In the genomic region with DNA sequence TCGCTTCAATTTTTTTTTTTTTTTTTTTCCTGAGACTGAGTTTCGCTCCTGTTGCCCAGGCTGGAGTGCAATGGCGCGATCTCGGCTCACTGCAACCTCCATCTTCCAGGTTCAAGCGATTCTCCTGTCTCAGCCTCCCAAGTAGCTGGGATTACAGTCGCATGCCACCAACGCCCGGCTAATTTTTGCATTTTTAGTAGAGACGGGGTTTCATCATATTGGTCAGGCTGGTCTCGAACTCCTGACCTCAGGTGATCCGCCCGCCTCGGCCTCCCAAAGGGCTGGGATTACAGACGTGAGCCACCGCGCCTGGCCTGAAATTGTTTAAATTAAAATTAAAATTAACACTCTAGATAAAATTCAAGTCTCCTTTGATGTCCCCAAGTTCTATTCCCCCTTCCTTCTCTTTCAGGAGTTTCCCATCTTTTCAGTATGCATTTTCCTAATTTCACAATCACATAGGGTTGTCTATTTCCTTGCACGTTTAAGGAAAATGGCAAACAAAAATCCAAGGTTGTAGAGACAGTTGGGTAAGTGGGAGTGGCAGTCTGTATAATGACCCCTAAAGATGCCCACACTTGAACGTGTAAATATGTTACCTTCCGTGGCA, we compare ENCODE assay signal across 9 cellular contexts. TPM values are rescaled to one million over a fixed set of nuclear protein-coding genes. Genes with fewer than 3 reads are reported as not detected.
DNase-seq lines count a peak whose midpoint lies in the region; ATAC-seq and TF ChIP-seq lines count a peak whose summit lies in the region.
"Not testable (repeated sequence)": the region's sequence is repeated elsewhere in the genome, so short reads cannot be mapped to it uniquely, and the experiment has no call there.
"Had no signal": no experiment of that assay in that cellular context is flagged by ENCODE, and none has a peak within 500 bp of the region (broad histone marks: within the 10 kb centered on the region; RNA-seq: fewer than 3 reads in every experiment).

No MANE protein-coding gene starts in this region.

- H3K27ac Mint-ChIP-seq in T-helper 17 cell, result peak overlapping the region; percentile 97
- H3K27ac Mint-ChIP-seq in activated naive CD4-positive, alpha-beta T cell treated with anti-CD3 and anti-CD28 coated beads, Interleukin-2, amount 10 ng/mL, durations not matched to agents 7 days and 5 days, result peak overlapping the region; percentile 33
- H3K27ac Mint-ChIP-seq in endothelial cell (ENCODE audit: unreplicated experiment); progenitor cell of endocrine pancreas: not testable (repeated sequence)

- H3K36me3 Mint-ChIP-seq in T-helper 17 cell (ENCODE audit: low read depth); progenitor cell of endocrine pancreas (ENCODE audit: insufficient read depth): not testable (repeated sequence)
- peaks cover 13% of the 10 kb centered on the region for H3K36me3 Mint-ChIP-seq in activated naive CD4-positive, alpha-beta T cell treated with anti-CD3 and anti-CD28 coated beads, Interleukin-2, amount 10 ng/mL, durations not matched to agents 7 days and 5 days
- peaks cover 15% of the 10 kb centered on the region for H3K36me3 Mint-ChIP-seq in endothelial cell (ENCODE audit: low read depth, unreplicated experiment)

- H3K4me1 ChIP-seq in DND-41 (ENCODE audit: insufficient read depth, low read length) (peaks cover 34% of the 10 kb centered on the region), lower lobe of right lung (peaks cover 45% of the 10 kb centered on the region)

- H3K9me3 Mint-ChIP-seq in activated naive CD4-positive, alpha-beta T cell treated with anti-CD3 and anti-CD28 coated beads, Interleukin-2, amount 10 ng/mL, durations not matched to agents 7 days and 5 days; endothelial cell (ENCODE audit: unreplicated experiment); progenitor cell of endocrine pancreas (ENCODE audit: low read depth): not testable (repeated sequence)

- peak overlapping the region; percentile 57; the same call in 1 of the 2 replicates for H3K9ac ChIP-seq in DND-41 (ENCODE audit: low read depth, low read length)

- CTCF ChIA-PET in activated naive CD4-positive, alpha-beta T cell treated with anti-CD3 and anti-CD28 coated beads, Interleukin-2, amount 10 ng/mL, durations not matched to agents 7 days and 5 days (lab: Charles Lee), result interaction anchor here (0.7 to 9.2 kb wide), 5 partner anchors 10 to 102 kb away, joined by 3 to 115 read pairs (median 4); partner anchors contain the start of genes EEF2K and POLR3E

- not testable (repeated sequence) for ATAC-seq in DND-41 (ENCODE audit: insufficient read depth, low read depth); T-helper 17 cell; lower lobe of right lung

- H3K4me3 Mint-ChIP-seq in T-helper 17 cell (peak overlapping the region; percentile 87), endothelial cell (ENCODE audit: unreplicated experiment) (peak overlapping the region; percentile 56), progenitor cell of endocrine pancreas (ENCODE audit: low read depth) (peak overlapping the region; percentile 85)
- peak overlapping the region; percentile 58 for H3K4me3 Mint-ChIP-seq in activated naive CD4-positive, alpha-beta T cell treated with anti-CD3 and anti-CD28 coated beads, Interleukin-2, amount 10 ng/mL, durations not matched to agents 7 days and 5 days

- not testable (repeated sequence) for H3K27me3 Mint-ChIP-seq in T-helper 17 cell; endothelial cell (ENCODE audit: unreplicated experiment); progenitor cell of endocrine pancreas
- H3K27me3 Mint-ChIP-seq in activated naive CD4-positive, alpha-beta T cell treated with anti-CD3 and anti-CD28 coated beads, Interleukin-2, amount 10 ng/mL, durations not matched to agents 7 days and 5 days, result peaks cover 15% of the 10 kb centered on the region

- TF ChIP-seq CTCF in DND-41 (IDR thresholded peaks at IDR 0.05; ENCODE audit: borderline replicate concordance, extremely low read depth, low read length, poor library complexity, severe bottlenecking); LNCaP clone FGC (IDR thresholded peaks at IDR 0.05; ENCODE audit: control insufficient read depth, extremely low read depth, insufficient read depth); endothelial cell (IDR thresholded peaks at IDR 0.05; ENCODE audit: unreplicated experiment); lower lobe of right lung (IDR thresholded peaks at IDR 0.05); progenitor cell of endocrine pancreas (IDR thresholded peaks at IDR 0.05; ENCODE audit: unreplicated experiment): not testable (repeated sequence)

- DNase-seq in DND-41; LNCaP clone FGC (ENCODE audit: low read depth); T-helper 17 cell; activated naive CD4-positive, alpha-beta T cell treated with anti-CD3 and anti-CD28 coated beads, Interleukin-2, amount 10 ng/mL, durations not matched to agents 7 days and 5 days; endothelial cell (ENCODE audit: low spot score); lower lobe of right lung; progenitor cell of endocrine pancreas (ENCODE audit: low spot score, unreplicated experiment): not testable (repeated sequence)

- H3K4me3 ChIP-seq in DND-41 (ENCODE audit: low read depth in 1 of 2, low read length in 2 of 2) (peak overlapping the region in 1 of 2 experiments; percentile 70; a peak in 1 of 4 replicates), LNCaP clone FGC (ENCODE audit: low read depth, low read length) (peak overlapping the region; percentile 61), lower lobe of right lung (peak overlapping the region; percentile 63)

- not testable (repeated sequence) for H3K27me3 ChIP-seq in DND-41 (ENCODE audit: insufficient read depth, low read length, poor library complexity); lower lobe of right lung (ENCODE audit: low read depth)

- intact Hi-C loops in lower lobe of right lung (cut with DNase I), result loop anchor here (5.0 kb wide), 1 partner anchor 101 kb away; the partner anchor contains the start of gene POLR3E

- H3K36me3 ChIP-seq in DND-41 (ENCODE audit: insufficient read depth, low read length); lower lobe of right lung: not testable (repeated sequence)

- not testable (repeated sequence) for H3K79me2 ChIP-seq in DND-41 (ENCODE audit: insufficient read depth, low read length)

- H3K4me1 Mint-ChIP-seq in T-helper 17 cell (peaks cover 32% of the 10 kb centered on the region), endothelial cell (ENCODE audit: unreplicated experiment) (peaks cover 32% of the 10 kb centered on the region)
- peaks cover 57% of the 10 kb centered on the region for H3K4me1 Mint-ChIP-seq in activated naive CD4-positive, alpha-beta T cell treated with anti-CD3 and anti-CD28 coated beads, Interleukin-2, amount 10 ng/mL, durations not matched to agents 7 days and 5 days
- H3K4me1 Mint-ChIP-seq in progenitor cell of endocrine pancreas (ENCODE audit: low read depth), result not testable (repeated sequence)

- not testable (repeated sequence) for H3K27ac ChIP-seq in DND-41 (ENCODE audit: low read length); lower lobe of right lung

- not testable (repeated sequence) for H4K20me1 ChIP-seq in DND-41 (ENCODE audit: insufficient read depth, low read length)

- peak overlapping the region; percentile 87 for H3K4me2 ChIP-seq in DND-41 (ENCODE audit: insufficient read depth, low read length)

- H3K9me3 ChIP-seq in DND-41 (ENCODE audit: insufficient read depth, low read length, severe bottlenecking); T-helper 17 cell (ENCODE audit: control insufficient read depth, low read length, poor library complexity, severe bottlenecking); lower lobe of right lung: not testable (repeated sequence)

- not testable (repeated sequence) for H2AFZ ChIP-seq in DND-41 (ENCODE audit: low read depth, low read length)

RNA-seq across cellular contexts. Expression of gene EEF2K, which starts 9.4 kb away (rescaled TPM):
- total RNA-seq in T-helper 17 cell (10 to 100 TPM; 14.4 to 14.7 TPM), endothelial cell (ENCODE audit: unreplicated experiment) (19.3 TPM), lower lobe of right lung (35.2 TPM), progenitor cell of endocrine pancreas (15.4 TPM in 2 replicates)

RNA-seq across cellular contexts. Expression of gene SDR42E2, which starts 34.4 kb away (rescaled TPM):
- total RNA-seq in T-helper 17 cell (1 to 10 TPM; 1.5 to 2.3 TPM), endothelial cell (ENCODE audit: unreplicated experiment) (0.10 TPM), lower lobe of right lung (0.24 TPM), progenitor cell of endocrine pancreas (not detected in 2 replicates)
- total RNA-seq: esophagus mucosa, uterus had no signal
